Comparison of ENCODE assay signal across 1 cellular context in the genomic region with DNA sequence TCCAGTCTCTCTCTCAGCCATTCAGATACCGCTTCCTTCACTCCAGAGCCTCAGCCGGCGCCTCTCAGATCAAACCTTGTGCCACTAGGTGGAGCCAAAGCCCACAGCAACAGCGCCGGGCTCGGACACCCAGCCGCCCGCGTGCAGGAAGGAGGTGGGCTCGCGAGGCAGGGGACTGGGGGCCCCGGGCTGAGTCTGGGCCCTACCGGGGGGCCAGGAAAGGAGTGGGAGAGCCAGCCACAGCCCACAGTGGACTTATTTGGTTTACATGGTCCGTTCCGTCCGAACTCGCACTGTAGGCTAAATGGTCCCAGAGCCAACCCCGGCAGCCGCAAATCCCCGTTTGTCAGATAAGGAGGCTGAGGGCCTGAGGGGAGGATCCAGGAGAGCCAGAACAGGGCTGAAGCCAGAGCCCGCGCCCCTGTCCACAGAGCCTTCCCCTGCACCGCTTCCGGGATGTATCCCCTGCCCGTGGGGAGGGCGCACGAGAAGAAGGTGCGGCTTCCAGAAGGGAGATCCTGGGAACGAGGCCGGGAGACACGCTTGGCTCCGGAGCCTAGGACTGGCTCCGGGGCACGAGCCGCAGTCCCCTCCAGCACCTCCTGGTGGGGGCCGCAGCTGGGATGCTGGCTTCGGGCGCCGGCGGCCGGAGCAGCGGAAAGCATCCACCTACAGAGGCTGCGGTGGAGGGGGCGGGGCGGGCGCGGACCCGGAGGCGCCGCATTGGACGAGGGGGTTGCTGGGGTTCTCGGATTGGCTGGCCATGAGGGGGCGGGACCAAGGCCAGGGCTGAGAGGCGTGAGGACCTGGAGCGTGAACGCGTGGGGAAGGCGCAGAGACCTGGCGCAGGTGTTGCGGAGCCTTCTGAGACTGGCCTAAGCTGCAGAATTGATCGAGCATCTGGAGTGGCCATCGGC.
TF ChIP-seq lines count a peak whose summit lies in the region.

No MANE protein-coding gene starts in this region.

TF ChIP-seq in HepG2, 621 proteins besides CTCF, POLR2A, EP300 and RAD21 (continues in another document):
- TF ChIP-seq ZNF256 (CRISPR knock-in tag; conservative IDR thresholded peaks at IDR 0.05), result 0 out of 2 replicates have a peak, but pooled peaks have one; percentile 71
- TF ChIP-seq ZNF276 (CRISPR knock-in tag; IDR thresholded peaks at IDR 0.05; ENCODE audit: low read depth), result no peak
- TF ChIP-seq SOX13 (IDR thresholded peaks at IDR 0.05), result no peak
- TF ChIP-seq SOX13 (CRISPR knock-in tag; conservative IDR thresholded peaks at IDR 0.05 in 1 of 2, IDR thresholded peaks at IDR 0.05 in 1 of 2), result no peak
- TF ChIP-seq POGZ (CRISPR knock-in tag; IDR thresholded peaks at IDR 0.05), result no peak
- no peak for TF ChIP-seq ATF1 (CRISPR knock-in tag; IDR thresholded peaks at IDR 0.05)
- TF ChIP-seq SMARCC2 (IDR thresholded peaks at IDR 0.05), result no peak
- TF ChIP-seq TFDP1 (CRISPR knock-in tag; IDR thresholded peaks at IDR 0.05; ENCODE audit: borderline replicate concordance), result peak; percentile 78; the same call in 1 of the 2 replicates
- TF ChIP-seq ZNF619 (CRISPR knock-in tag; IDR thresholded peaks at IDR 0.05), result no peak
- TF ChIP-seq KMT2B (CRISPR knock-in tag; IDR thresholded peaks at IDR 0.05), result no peak
- TF ChIP-seq EEA1 (CRISPR knock-in tag; IDR thresholded peaks at IDR 0.05; ENCODE audit: borderline replicate concordance), result 0 out of 2 replicates have a peak, but pooled peaks have one; percentile 13
- TF ChIP-seq ZBTB33 (CRISPR knock-in tag; IDR thresholded peaks at IDR 0.05), result peak; percentile 3; the same call in 1 of the 2 replicates
- TF ChIP-seq SP5 (CRISPR knock-in tag; IDR thresholded peaks at IDR 0.05; ENCODE audit: borderline replicate concordance, low read depth), result peak; percentile 46; the same call in 1 of the 2 replicates
- peak; percentile 75; the same call in 1 of the 2 replicates for TF ChIP-seq ZNF414 (CRISPR knock-in tag; IDR thresholded peaks at IDR 0.05)
- peak; percentile 36; the same call in 1 of the 2 replicates for TF ChIP-seq ERF (CRISPR knock-in tag; IDR thresholded peaks at IDR 0.05)
- TF ChIP-seq BORCS8-MEF2B (CRISPR knock-in tag; IDR thresholded peaks at IDR 0.05), result peak; percentile 66; the same call in 1 of the 2 replicates
- 0 out of 2 replicates have a peak, but pooled peaks have one; percentile 39 for TF ChIP-seq HOXA5 (CRISPR knock-in tag; IDR thresholded peaks at IDR 0.05)
- 0 out of 2 replicates have a peak, but pooled peaks have one; percentile 13 for TF ChIP-seq ZNF329 (CRISPR knock-in tag; IDR thresholded peaks at IDR 0.05; ENCODE audit: low read depth)
- 0 out of 4 replicates have a peak, but pooled peaks of 1 of the 2 experiments have one; percentile 15 for TF ChIP-seq ATF4 (CRISPR knock-in tag; IDR thresholded peaks at IDR 0.05)
- TF ChIP-seq, protein P1, sequence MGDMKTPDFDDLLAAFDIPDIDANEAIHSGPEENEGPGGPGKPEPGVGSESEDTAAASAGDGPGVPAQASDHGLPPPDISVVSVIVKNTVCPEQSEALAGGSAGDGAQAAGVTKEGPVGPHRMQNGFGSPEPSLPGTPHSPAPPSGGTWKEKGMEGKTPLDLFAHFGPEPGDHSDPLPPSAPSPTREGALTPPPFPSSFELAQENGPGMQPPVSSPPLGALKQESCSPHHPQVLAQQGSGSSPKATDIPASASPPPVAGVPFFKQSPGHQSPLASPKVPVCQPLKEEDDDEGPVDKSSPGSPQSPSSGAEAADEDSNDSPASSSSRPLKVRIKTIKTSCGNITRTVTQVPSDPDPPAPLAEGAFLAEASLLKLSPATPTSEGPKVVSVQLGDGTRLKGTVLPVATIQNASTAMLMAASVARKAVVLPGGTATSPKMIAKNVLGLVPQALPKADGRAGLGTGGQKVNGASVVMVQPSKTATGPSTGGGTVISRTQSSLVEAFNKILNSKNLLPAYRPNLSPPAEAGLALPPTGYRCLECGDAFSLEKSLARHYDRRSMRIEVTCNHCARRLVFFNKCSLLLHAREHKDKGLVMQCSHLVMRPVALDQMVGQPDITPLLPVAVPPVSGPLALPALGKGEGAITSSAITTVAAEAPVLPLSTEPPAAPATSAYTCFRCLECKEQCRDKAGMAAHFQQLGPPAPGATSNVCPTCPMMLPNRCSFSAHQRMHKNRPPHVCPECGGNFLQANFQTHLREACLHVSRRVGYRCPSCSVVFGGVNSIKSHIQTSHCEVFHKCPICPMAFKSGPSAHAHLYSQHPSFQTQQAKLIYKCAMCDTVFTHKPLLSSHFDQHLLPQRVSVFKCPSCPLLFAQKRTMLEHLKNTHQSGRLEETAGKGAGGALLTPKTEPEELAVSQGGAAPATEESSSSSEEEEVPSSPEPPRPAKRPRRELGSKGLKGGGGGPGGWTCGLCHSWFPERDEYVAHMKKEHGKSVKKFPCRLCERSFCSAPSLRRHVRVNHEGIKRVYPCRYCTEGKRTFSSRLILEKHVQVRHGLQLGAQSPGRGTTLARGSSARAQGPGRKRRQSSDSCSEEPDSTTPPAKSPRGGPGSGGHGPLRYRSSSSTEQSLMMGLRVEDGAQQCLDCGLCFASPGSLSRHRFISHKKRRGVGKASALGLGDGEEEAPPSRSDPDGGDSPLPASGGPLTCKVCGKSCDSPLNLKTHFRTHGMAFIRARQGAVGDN (CRISPR knock-in tag; IDR thresholded peaks at IDR 0.05), result peak; percentile 84
- TF ChIP-seq TBL1XR1 (IDR thresholded peaks at IDR 0.05; ENCODE audit: borderline replicate concordance, low read length, partially characterized antibody), result no peak
- TF ChIP-seq ZNF775 (CRISPR knock-in tag; IDR thresholded peaks at IDR 0.05; ENCODE audit: borderline replicate concordance), result no peak
- TF ChIP-seq, protein P2, sequence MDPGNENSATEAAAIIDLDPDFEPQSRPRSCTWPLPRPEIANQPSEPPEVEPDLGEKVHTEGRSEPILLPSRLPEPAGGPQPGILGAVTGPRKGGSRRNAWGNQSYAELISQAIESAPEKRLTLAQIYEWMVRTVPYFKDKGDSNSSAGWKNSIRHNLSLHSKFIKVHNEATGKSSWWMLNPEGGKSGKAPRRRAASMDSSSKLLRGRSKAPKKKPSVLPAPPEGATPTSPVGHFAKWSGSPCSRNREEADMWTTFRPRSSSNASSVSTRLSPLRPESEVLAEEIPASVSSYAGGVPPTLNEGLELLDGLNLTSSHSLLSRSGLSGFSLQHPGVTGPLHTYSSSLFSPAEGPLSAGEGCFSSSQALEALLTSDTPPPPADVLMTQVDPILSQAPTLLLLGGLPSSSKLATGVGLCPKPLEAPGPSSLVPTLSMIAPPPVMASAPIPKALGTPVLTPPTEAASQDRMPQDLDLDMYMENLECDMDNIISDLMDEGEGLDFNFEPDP (CRISPR knock-in tag; conservative IDR thresholded peaks at IDR 0.05), result 0 out of 2 replicates have a peak, but pooled peaks have one; percentile 85
- no peak for TF ChIP-seq FOXA1 (IDR thresholded peaks at IDR 0.05)
- no peak for TF ChIP-seq FOXA1 (CRISPR knock-in tag; IDR thresholded peaks at IDR 0.05)
- peak; percentile 48; the same call in 1 of the 2 replicates for TF ChIP-seq ZFP90 (CRISPR knock-in tag; IDR thresholded peaks at IDR 0.05; ENCODE audit: borderline replicate concordance)
- TF ChIP-seq TBX2 (CRISPR knock-in tag; IDR thresholded peaks at IDR 0.05; ENCODE audit: borderline replicate concordance), result peak; percentile 22
- TF ChIP-seq KDM4B (CRISPR knock-in tag; IDR thresholded peaks at IDR 0.05), result no peak
- TF ChIP-seq, protein P3, sequence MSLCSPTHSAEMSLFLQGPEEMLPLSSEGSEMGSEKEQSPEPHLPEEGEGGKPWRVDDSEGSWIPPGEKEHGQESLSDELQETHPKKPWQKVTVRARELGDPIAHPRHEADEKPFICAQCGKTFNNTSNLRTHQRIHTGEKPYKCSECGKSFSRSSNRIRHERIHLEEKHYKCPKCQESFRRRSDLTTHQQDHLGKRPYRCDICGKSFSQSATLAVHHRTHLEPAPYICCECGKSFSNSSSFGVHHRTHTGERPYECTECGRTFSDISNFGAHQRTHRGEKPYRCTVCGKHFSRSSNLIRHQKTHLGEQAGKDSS (CRISPR knock-in tag; IDR thresholded peaks at IDR 0.05; ENCODE audit: borderline replicate concordance, low read depth), result peak; percentile 73; the same call in 1 of the 2 replicates
- TF ChIP-seq ZBTB38 (CRISPR knock-in tag; IDR thresholded peaks at IDR 0.05), result no peak
- no peak for TF ChIP-seq RNF219 (CRISPR knock-in tag; IDR thresholded peaks at IDR 0.05)
- TF ChIP-seq ZNF296 (CRISPR knock-in tag; conservative IDR thresholded peaks at IDR 0.05), result no peak
- TF ChIP-seq MTF1 (CRISPR knock-in tag; IDR thresholded peaks at IDR 0.05), result no peak
- TF ChIP-seq POLR2AphosphoS5 (IDR thresholded peaks at IDR 0.05; ENCODE audit: low read depth, low read length), result 0 out of 2 replicates have a peak, but pooled peaks have one; percentile 27
- TF ChIP-seq KLF16 (CRISPR knock-in tag; IDR thresholded peaks at IDR 0.05), result no peak; a peak in 1 of 4 replicates
- TF ChIP-seq SETDB1 (CRISPR knock-in tag; IDR thresholded peaks at IDR 0.05; ENCODE audit: borderline replicate concordance), result no peak
- no peak for TF ChIP-seq ZBTB1 (CRISPR knock-in tag; IDR thresholded peaks at IDR 0.05; ENCODE audit: borderline replicate concordance)
- no peak for TF ChIP-seq ZNF10 (CRISPR knock-in tag; IDR thresholded peaks at IDR 0.05; ENCODE audit: borderline replicate concordance, low read depth)
- no peak for TF ChIP-seq POLR2AphosphoS2 (IDR thresholded peaks at IDR 0.05; ENCODE audit: low read depth, low read length)
- peak; percentile 84 for TF ChIP-seq XRCC5 (optimal IDR thresholded peaks at IDR 0.05; ENCODE audit: low read length)
- no peak for TF ChIP-seq SIX1 (CRISPR knock-in tag; IDR thresholded peaks at IDR 0.05; ENCODE audit: borderline replicate concordance)
- TF ChIP-seq CHCHD3 (CRISPR knock-in tag; IDR thresholded peaks at IDR 0.05), result peak; percentile 65; the same call in 1 of the 2 replicates
- TF ChIP-seq IRX3 (CRISPR knock-in tag; IDR thresholded peaks at IDR 0.05; ENCODE audit: borderline replicate concordance, low read depth), result no peak
- peak; percentile 26 for TF ChIP-seq YY1 (IDR thresholded peaks at IDR 0.05; ENCODE audit: insufficient read depth, insufficient replicate concordance, low read depth, low read length)
- no peak for TF ChIP-seq RFX1 (IDR thresholded peaks at IDR 0.05)
- TF ChIP-seq NONO (IDR thresholded peaks at IDR 0.05), result no peak
- peak; percentile 57 for TF ChIP-seq NONO (CRISPR knock-in tag; conservative IDR thresholded peaks at IDR 0.05)
